10 cellular contexts compared by ENCODE assay signal in genomic region chr5:80206282-80206681, GRCh38. TPM values are rescaled to one million over a fixed set of nuclear protein-coding genes. Genes with fewer than 3 reads are reported as not detected.
A peak's percentile ranks its signal among the peaks of the same experiment; 100 is the strongest.
DNase-seq lines count a peak whose midpoint lies in the region; ATAC-seq and TF ChIP-seq lines count a peak whose summit lies in the region.
"Had no signal": no experiment of that assay in that cellular context is flagged by ENCODE, and none has a peak within 500 bp of the region (broad histone marks: within the 10 kb centered on the region; RNA-seq: fewer than 3 reads in every experiment).

No MANE protein-coding gene starts in this region.

- H3K4me1 ChIP-seq in GM23248 (ENCODE audit: insufficient read depth), result peaks cover 12% of the 10 kb centered on the region
- H3K4me1 ChIP-seq in smooth muscle cell (ENCODE audit: low read depth), result peaks cover 52% of the 10 kb centered on the region
- H3K4me1 ChIP-seq in ovary (ENCODE audit: insufficient read depth), result peaks cover 5% of the 10 kb centered on the region

- H4K20me1 ChIP-seq in GM23248 (ENCODE audit: insufficient read depth) (no peaks in the 10 kb centered on the region), smooth muscle cell (ENCODE audit: low read depth) (no peaks in the 10 kb centered on the region)

- TF ChIP-seq CTCF in smooth muscle cell (IDR thresholded peaks at IDR 0.05; ENCODE audit: borderline replicate concordance, insufficient read depth, poor library complexity, severe bottlenecking) (no peak), ovary (IDR thresholded peaks at IDR 0.05) (no peak)

- H3K27me3 ChIP-seq in GM23248 (replicated peaks; ENCODE audit: insufficient read depth) (no peaks in the 10 kb centered on the region), smooth muscle cell (ENCODE audit: low read depth) (no peaks in the 10 kb centered on the region), ovary (no peaks in the 10 kb centered on the region)

- H3K4me3 Mint-ChIP-seq in activated T-helper 17 cell treated with anti-CD3 and anti-CD28 coated beads, Interleukin-2, amount 50 U/mL, for 72 hours, result peak overlapping the region; percentile 61

- TF ChIP-seq POLR2A in ovary (IDR thresholded peaks at IDR 0.05), result no peak

- in situ Hi-C loops in GM23248 (cut with MboI), result no loop called here

- DNase-seq in GM23248, result peak; percentile 89
- DNase-seq in foreskin melanocyte, result peak; percentile 75
- no peak for DNase-seq in smooth muscle cell (lab: John Stamatoyannopoulos, UW; ENCODE audit: unreplicated experiment)
- DNase-seq in NCI-H748 (lab: John Stamatoyannopoulos, UW; ENCODE audit: unreplicated experiment), result no peak
- DNase-seq in ovary, result no peak
- no peak for DNase-seq in posterior vena cava (ENCODE audit: low spot score)
- no peak for DNase-seq in mucosa of gallbladder (ENCODE audit: low spot score)
- DNase-seq: left cardiac atrium; stimulated activated CD8-positive, alpha-beta memory T cell treated with anti-CD3 and anti-CD28 coated beads, Interleukin-4, amount 100 ng/mL, for 48 hours had no signal

- H3K36me3 ChIP-seq in GM23248 (ENCODE audit: low read depth) (no peaks in the 10 kb centered on the region), smooth muscle cell (ENCODE audit: low read depth) (no peaks in the 10 kb centered on the region), ovary (no peaks in the 10 kb centered on the region)

- H3K4me3 ChIP-seq in GM23248, result peak overlapping the region; percentile 41
- no peak overlapping the region for H3K4me3 ChIP-seq in smooth muscle cell
- H3K4me3 ChIP-seq in ovary, result no peak overlapping the region

- H3K79me2 ChIP-seq in GM23248 (ENCODE audit: insufficient read depth), result peaks cover 18% of the 10 kb centered on the region; the same call in 1 of the 2 replicates
- H3K79me2 ChIP-seq in smooth muscle cell (ENCODE audit: low read depth), result peaks cover 70% of the 10 kb centered on the region

- WGBS in GM23248 (ENCODE audit: low coverage in 1 of 2, low lambda C conversion rate in 2 of 2, missing lambda C conversion rate in 2 of 2), 2 experiments, result 19 to 23% methylated on average over 4 of the region's 4 CpGs
- 2% methylated on average over 4 of the region's 4 CpGs for whole genome bisulfite sequencing in smooth muscle cell (ENCODE audit: low lambda C conversion rate)
- WGBS in ovary, 3 donors, result 37 to 56% (median 46%) methylated on average over 4 of the region's 4 CpGs

- H3F3A ChIP-seq in GM23248 (ENCODE audit: insufficient read depth), result peaks cover 17% of the 10 kb centered on the region
- H3F3A ChIP-seq in smooth muscle cell (ENCODE audit: low read depth), result peaks cover 29% of the 10 kb centered on the region

- intact Hi-C loops in ovary (cut with DNase I), result loop anchor here in 1 of 4 donors (10.0 kb wide), 1 partner anchor 49 kb away; the partner anchor contains the start of gene SERINC5
- intact Hi-C loops in posterior vena cava (cut with DNase I), result no loop called here

- H3K27ac ChIP-seq in GM23248 (peak overlapping the region; percentile 85), smooth muscle cell (ENCODE audit: low read depth) (peak overlapping the region; percentile 92), ovary (no peak overlapping the region)

- H3K9me2 ChIP-seq in GM23248 (ENCODE audit: insufficient read depth), result no peaks in the 10 kb centered on the region

- peak overlapping the region; percentile 87 for H3K4me2 ChIP-seq in GM23248 (ENCODE audit: unreplicated experiment)
- H3K4me2 ChIP-seq in smooth muscle cell, result peak overlapping the region; percentile 65

- ATAC-seq in activated T-helper 17 cell treated with anti-CD3 and anti-CD28 coated beads, Interleukin-2, amount 50 U/mL, for 72 hours (replicated peaks), result peak; percentile 96

- peak overlapping the region; percentile 70 for H3K9ac ChIP-seq in GM23248
- peak overlapping the region; percentile 58 for H3K9ac ChIP-seq in smooth muscle cell (ENCODE audit: low read depth)

- H3K4me1 Mint-ChIP-seq in activated T-helper 17 cell treated with anti-CD3 and anti-CD28 coated beads, Interleukin-2, amount 50 U/mL, for 72 hours, result peaks cover 52% of the 10 kb centered on the region

- H3K27ac Mint-ChIP-seq in activated T-helper 17 cell treated with anti-CD3 and anti-CD28 coated beads, Interleukin-2, amount 50 U/mL, for 72 hours, result peak overlapping the region; percentile 88

- H3K27me3 Mint-ChIP-seq in activated T-helper 17 cell treated with anti-CD3 and anti-CD28 coated beads, Interleukin-2, amount 50 U/mL, for 72 hours, result no peaks in the 10 kb centered on the region

- TF ChIP-seq EP300 in ovary (IDR thresholded peaks at IDR 0.05), result no peak

- no peaks in the 10 kb centered on the region for H3K9me3 ChIP-seq in GM23248 (ENCODE audit: low read depth)
- H3K9me3 ChIP-seq in smooth muscle cell (replicated peaks; ENCODE audit: low read depth), result no peaks in the 10 kb centered on the region
- no peaks in the 10 kb centered on the region for H3K9me3 ChIP-seq in ovary

- peaks cover 68% of the 10 kb centered on the region for H3K36me3 Mint-ChIP-seq in activated T-helper 17 cell treated with anti-CD3 and anti-CD28 coated beads, Interleukin-2, amount 50 U/mL, for 72 hours (ENCODE audit: low read depth)

- H2AFZ ChIP-seq in GM23248 (peak overlapping the region; percentile 62), smooth muscle cell (ENCODE audit: low read depth) (no peak overlapping the region)

- H3K9me3 Mint-ChIP-seq in activated T-helper 17 cell treated with anti-CD3 and anti-CD28 coated beads, Interleukin-2, amount 50 U/mL, for 72 hours, result no peaks in the 10 kb centered on the region

RNA-seq across cellular contexts. Expression of gene SERINC5, which starts 49.6 kb away (rescaled TPM):
- total RNA-seq in GM23248 (2014; rRNA removed; shearing (Covaris generic)), result 11.7 and 11.8 TPM in 2 replicates
- polyA plus RNA-seq in GM23248 (2016; fragmentation: Nextera tagmentation; extraction: Ambion mirVana) (5.4 TPM in 2 replicates), smooth muscle cell (4.5 and 11.5 TPM in 2 replicates), ovary (10 to 100 TPM; 12.7 to 19.1 TPM)
- total RNA-seq in activated T-helper 17 cell treated with anti-CD3 and anti-CD28 coated beads, Interleukin-2, amount 50 U/mL, for 72 hours, result 10 to 100 TPM; 50.7 to 76.7 TPM
- total RNA-seq in smooth muscle cell (37.0 and 39.2 TPM in 2 replicates), ovary (10 to 100 TPM; 20.0 to 88.7 (median 49.7) TPM), posterior vena cava (10 to 100 TPM; 13.5 to 14.7 TPM), mucosa of gallbladder (87.2 TPM)

Comparison
In these comparisons a context has a peak if more than half of its experiments do, and no peak if none do; other contexts are left out.
1. DNase-seq: peak in GM23248 (single experiment) and foreskin melanocyte (single experiment); none in smooth muscle cell (single experiment), NCI-H748 (single experiment), ovary (0 of 5), posterior vena cava (single experiment) and mucosa of gallbladder (single experiment).
2. H3K27ac ChIP-seq: peak in GM23248 (single experiment) and smooth muscle cell (single experiment); none in ovary (0 of 2).